ENCODE assay signal across 26 cellular contexts in genomic region chr16:69381231-69381630, GRCh38. TPM values are rescaled to one million over a fixed set of nuclear protein-coding genes. Genes with fewer than 3 reads are reported as not detected.
DNase-seq lines count a peak whose midpoint lies in the region; ATAC-seq and TF ChIP-seq lines count a peak whose summit lies in the region.
"Had no signal": no experiment of that assay in that cellular context is flagged by ENCODE, and none has a peak within 500 bp of the region (broad histone marks: within the 10 kb centered on the region; RNA-seq: fewer than 3 reads in every experiment).

No MANE protein-coding gene starts in this region.

- H4K20me1 ChIP-seq in BLaER1 treated with 17β-estradiol and CSF1 and Interleukin-3, amounts not matched to agents 10 nM and 100 nM, result peaks cover 0 to 33% (median 0%) of the 10 kb centered on the region in 11 experiments; a peak in 9 of 22 replicates

- H3K9me3 ChIP-seq in BLaER1 treated with 17β-estradiol and CSF1 and Interleukin-3, amounts not matched to agents 10 nM and 100 nM (replicated peaks in 1 of 11), result peaks cover 0 to 18% (median 10%) of the 10 kb centered on the region in 11 experiments; a peak in 11 of 22 replicates
- H3K9me3 ChIP-seq in naive thymus-derived CD4-positive, alpha-beta T cell (ENCODE audit: control insufficient read depth in 2 of 3, low read length in 3 of 3), result no peaks in the 10 kb centered on the region
- H3K9me3 ChIP-seq: lower lobe of right lung, SK-N-SH, transverse colon had no signal

- peaks cover 32 to 67% (median 50%) of the 10 kb centered on the region in 10 experiments for H3K4me1 ChIP-seq in BLaER1 treated with 17β-estradiol and CSF1 and Interleukin-3, amounts not matched to agents 10 nM and 100 nM
- H3K4me1 ChIP-seq in naive thymus-derived CD4-positive, alpha-beta T cell (ENCODE audit: control insufficient read depth in 2 of 2, insufficient read depth in 2 of 2, low read length in 2 of 2), result peaks cover 10 to 20% of the 10 kb centered on the region in 2 donors

- peaks cover 67 to 84% (median 81%) of the 10 kb centered on the region in 11 experiments for H3K36me3 ChIP-seq in BLaER1 treated with 17β-estradiol and CSF1 and Interleukin-3, amounts not matched to agents 10 nM and 100 nM
- H3K36me3 ChIP-seq in naive thymus-derived CD4-positive, alpha-beta T cell (ENCODE audit: control insufficient read depth in 2 of 3, insufficient read depth in 3 of 3, low read length in 3 of 3), result peaks cover 0 to 44% (median 4%) of the 10 kb centered on the region in 3 experiments

- peaks cover 0 to 2% (median 0%) of the 10 kb centered on the region in 11 donors for H3K9me3 Mint-ChIP-seq in naive thymus-derived CD4-positive, alpha-beta T cell
- H3K9me3 Mint-ChIP-seq: activated naive CD4-positive, alpha-beta T cell treated with anti-CD3 and anti-CD28 coated beads, Interleukin-2, amount 50 U/mL, for 72 hours; GM23338 had no signal

- POLR2A ChIA-PET in naive thymus-derived CD4-positive, alpha-beta T cell (lab: Charles Lee), result interaction anchor here (0.6 to 1.7 kb wide), 4 partner anchors 15 to 1082 kb away, joined by 3 to 4 read pairs (median 3); no protein-coding TSS in a partner anchor

- H3K4me3 Mint-ChIP-seq in naive thymus-derived CD4-positive, alpha-beta T cell, result no peak overlapping the region
- H3K4me3 Mint-ChIP-seq: GM23338 had no signal

- H3K27ac Mint-ChIP-seq in naive thymus-derived CD4-positive, alpha-beta T cell, result no peak overlapping the region
- H3K27ac Mint-ChIP-seq: GM23338 had no signal

- TF ChIP-seq CTCF in omental fat pad (IDR thresholded peaks at IDR 0.05), result no peak

- H3K4me2 ChIP-seq in BLaER1 treated with 17β-estradiol and CSF1 and Interleukin-3, amounts not matched to agents 10 nM and 100 nM, result peak overlapping the region; percentile 77 to 93 (median 89); a peak in 21 of 22 replicates
- H3K4me2 ChIP-seq: GM23338, SK-N-SH, smooth muscle cell had no signal

- H3K27ac ChIP-seq in BLaER1 treated with 17β-estradiol and CSF1 and Interleukin-3, amounts not matched to agents 10 nM and 100 nM, result peak overlapping the region in 9 of 11 experiments; percentile 19 to 79 (median 55); a peak in 14 of 22 replicates
- no peak overlapping the region for H3K27ac ChIP-seq in naive thymus-derived CD4-positive, alpha-beta T cell (ENCODE audit: low read depth, low read length)
- H3K27ac ChIP-seq: lower lobe of right lung, RWPE1, transverse colon had no signal

- peaks cover 22 to 59% (median 48%) of the 10 kb centered on the region in 7 donors for H3K4me1 Mint-ChIP-seq in naive thymus-derived CD4-positive, alpha-beta T cell

- ATAC-seq in omental fat pad (ENCODE audit: low FRiP score) (no peak), GM19324 (IDR thresholded peaks at IDR 0.05; ENCODE audit: low FRiP score, unreplicated experiment) (no peak)
- ATAC-seq in naive thymus-derived CD4-positive, alpha-beta T cell, result no peak
- ATAC-seq: activated naive CD4-positive, alpha-beta T cell treated with anti-CD3 and anti-CD28 coated beads, Interleukin-2, amount 50 U/mL, for 72 hours; esophagus mucosa; GM23338; HepG2; lower lobe of right lung had no signal

- peak overlapping the region in 8 of 11 experiments; percentile 15 to 58 (median 30); a peak in 10 of 22 replicates for H3K9ac ChIP-seq in BLaER1 treated with 17β-estradiol and CSF1 and Interleukin-3, amounts not matched to agents 10 nM and 100 nM
- H3K9ac ChIP-seq: SK-N-SH had no signal

- CTCF ChIA-PET in naive thymus-derived CD4-positive, alpha-beta T cell (lab: Charles Lee), result no interaction called here

- H3K4me3 ChIP-seq in BLaER1 treated with 17β-estradiol and CSF1 and Interleukin-3, amounts not matched to agents 10 nM and 100 nM, result peak overlapping the region in 1 of 10 experiments; percentile 15; a peak in 3 of 20 replicates
- no peak overlapping the region for H3K4me3 ChIP-seq in naive thymus-derived CD4-positive, alpha-beta T cell (ENCODE audit: low read length)
- H3K4me3 ChIP-seq: GM23338, lower lobe of right lung, smooth muscle cell, transverse colon had no signal

- intact Hi-C loops in naive thymus-derived CD4-positive, alpha-beta T cell (cut with micrococcal nuclease), result no loop called here

- H3K27me3 Mint-ChIP-seq in naive thymus-derived CD4-positive, alpha-beta T cell, result no peaks in the 10 kb centered on the region

- peak; percentile 23 to 46 for DNase-seq in AML-193 (lab: John Stamatoyannopoulos, UW)
- peak; percentile 56 for DNase-seq in MV-4-11 (lab: John Stamatoyannopoulos, UW)
- peak; percentile 82 to 86 for DNase-seq in dermis microvascular lymphatic vessel endothelial cell (ENCODE audit: low read depth in 2 of 2)
- DNase-seq in omental fat pad (ENCODE audit: low spot score), result no peak
- DNase-seq in SIG-M5 treated with dmso at 0.1 percent for 504 hours (lab: John Stamatoyannopoulos, UW; ENCODE audit: unreplicated experiment), result no peak
- no peak for DNase-seq in naive thymus-derived CD4-positive, alpha-beta T cell
- DNase-seq: cerebellar nuclear complex; COR-L47; effector CD8-positive, alpha-beta T cell; lower lobe of right lung; NCI-H1436 treated with DMSO at 0.1 percent for 48 hours; NCI-H510A treated with DMSO at 0.1 percent for 48 hours; SK-N-SH; stimulated activated CD4-positive, alpha-beta T cell treated with anti-CD3 and anti-CD28 coated beads, Interleukin-4, amount 100 ng/mL, for 1 hour; transverse colon had no signal

- peaks cover 4 to 34% (median 19%) of the 10 kb centered on the region in 5 donors for H3K36me3 Mint-ChIP-seq in naive thymus-derived CD4-positive, alpha-beta T cell

- H3K27me3 ChIP-seq in BLaER1 treated with 17β-estradiol and CSF1 and Interleukin-3, amounts not matched to agents 10 nM and 100 nM, result no peaks in the 10 kb centered on the region
- H3K27me3 ChIP-seq in naive thymus-derived CD4-positive, alpha-beta T cell (ENCODE audit: control insufficient read depth in 2 of 2, insufficient read depth in 2 of 2, low read length in 2 of 2), result no peaks in the 10 kb centered on the region
- H3K27me3 ChIP-seq: transverse colon had no signal

RNA-seq across cellular contexts. Expression of gene TERF2, which starts 4.6 kb away (rescaled TPM):
- total RNA-seq in dermis microvascular lymphatic vessel endothelial cell, result 9.2 and 13.1 TPM in 2 replicates
- total RNA-seq in omental fat pad, result 10 to 100 TPM; 12.2 to 25.5 (median 17.0) TPM
- 10 to 100 TPM; 40.4 to 63.5 (median 50.7) TPM for total RNA-seq in naive thymus-derived CD4-positive, alpha-beta T cell
- 10 to 100 TPM; 26.3 to 39.4 TPM for polyA plus RNA-seq in naive thymus-derived CD4-positive, alpha-beta T cell

RNA-seq across cellular contexts. Expression of gene TMED6, which starts 29.6 kb away (rescaled TPM):
- total RNA-seq in dermis microvascular lymphatic vessel endothelial cell, result not detected in 2 replicates
- not detected for total RNA-seq in omental fat pad
- 1 to 10 TPM; 1.8 to 6.3 (median 2.9) TPM for total RNA-seq in naive thymus-derived CD4-positive, alpha-beta T cell
- polyA plus RNA-seq in naive thymus-derived CD4-positive, alpha-beta T cell, result under 1 TPM in 1 of 2 donors, not detected in 1; 0.21 TPM
- total RNA-seq: Daoy, frontal cortex, GM23338, M059J had no signal
- polyA plus RNA-seq: SK-N-SH had no signal

RNA-seq across cellular contexts. Expression of gene NIP7, which starts 41.7 kb away (rescaled TPM):
- total RNA-seq in dermis microvascular lymphatic vessel endothelial cell (22.7 and 23.0 TPM in 2 replicates), omental fat pad (10 to 100 TPM; 14.7 to 56.8 (median 17.1) TPM)
- 10 to 100 TPM; 22.1 to 40.9 (median 30.3) TPM for total RNA-seq in naive thymus-derived CD4-positive, alpha-beta T cell
- polyA plus RNA-seq in naive thymus-derived CD4-positive, alpha-beta T cell, result 10 to 100 TPM; 19.5 to 20.2 TPM

RNA-seq across cellular contexts. Expression of gene COG8, which starts 41.9 kb away (rescaled TPM):
- total RNA-seq in dermis microvascular lymphatic vessel endothelial cell (17.7 and 29.5 TPM in 2 replicates), omental fat pad (10 to 100 TPM; 26.8 to 50.6 (median 39.4) TPM)
- total RNA-seq in naive thymus-derived CD4-positive, alpha-beta T cell, result 10 to 100 TPM; 29.5 to 73.7 (median 37.4) TPM
- polyA plus RNA-seq in naive thymus-derived CD4-positive, alpha-beta T cell, result 10 to 100 TPM; 38.7 to 52.0 TPM

RNA-seq across cellular contexts. Expression of gene CYB5B, which starts 43.2 kb away (rescaled TPM):
- total RNA-seq in dermis microvascular lymphatic vessel endothelial cell (92.6 and 105 TPM in 2 replicates), omental fat pad (10 to 100 TPM; 32.0 to 41.8 (median 36.2) TPM)
- 100 to 1,000 TPM in 1 of 5 experiments, 10 to 100 TPM in 4; 29.6 to 148 (median 48.2) TPM for total RNA-seq in naive thymus-derived CD4-positive, alpha-beta T cell
- polyA plus RNA-seq in naive thymus-derived CD4-positive, alpha-beta T cell, result 100 to 1,000 TPM in 1 of 2 donors, 10 to 100 TPM in 1; 95.7 to 119 TPM

Comparison
In these comparisons a context has a peak if more than half of its experiments do, and no peak if none do; other contexts are left out.
1. DNase-seq: peak in AML-193 (2 of 2), MV-4-11 (single experiment) and dermis microvascular lymphatic vessel endothelial cell (2 of 2); none in omental fat pad (single experiment), SIG-M5 treated with dmso at 0.1 percent for 504 hours (single experiment) and naive thymus-derived CD4-positive, alpha-beta T cell (0 of 9).